In genomic region chr1:159923203-159924024, GRCh38 we compare ENCODE assay signal across 9 cellular contexts. TPM values are rescaled to one million over a fixed set of nuclear protein-coding genes. Genes with fewer than 3 reads are reported as not detected.
DNase-seq lines count a peak whose midpoint lies in the region; ATAC-seq and TF ChIP-seq lines count a peak whose summit lies in the region.
"Had no signal": no experiment of that assay in that cellular context is flagged by ENCODE, and none has a peak within 500 bp of the region (broad histone marks: within the 10 kb centered on the region; RNA-seq: fewer than 3 reads in every experiment).

No MANE protein-coding gene starts in this region.

- TF ChIP-seq CTCF in BE2C (IDR thresholded peaks at IDR 0.05; ENCODE audit: low read depth, low read length) (no peak), OCI-LY7 (conservative IDR thresholded peaks at IDR 0.05; ENCODE audit: low read length) (no peak), fibroblast of lung (conservative IDR thresholded peaks at IDR 0.05 in 1 of 2, IDR thresholded peaks at IDR 0.05 in 1 of 2; ENCODE audit: low read depth in 1 of 2, low read length in 2 of 2) (no peak)

- no peaks in the 10 kb centered on the region for H3K9me3 Mint-ChIP-seq in activated T-cell treated with anti-CD3 and anti-CD28 coated beads, Interleukin-2, amount 50 U/mL, for 4 hours

- intact Hi-C loops in OCI-LY7 (cut with micrococcal nuclease; ENCODE audit: unreplicated experiment): no loop called here

- H3K4me1 ChIP-seq in BE2C (peaks cover 16% of the 10 kb centered on the region), OCI-LY7 (ENCODE audit: insufficient read depth, low read length, poor library complexity, severe bottlenecking) (peaks cover 43% of the 10 kb centered on the region), fibroblast of lung (ENCODE audit: control insufficient read depth, extremely low read depth, insufficient read depth, low read length) (peaks cover 31% of the 10 kb centered on the region)

- H3K27ac ChIP-seq in OCI-LY7 (ENCODE audit: low read depth, low read length, poor library complexity, severe bottlenecking): peak overlapping the region; percentile 80
- H3K27ac ChIP-seq in fibroblast of lung (ENCODE audit: insufficient read depth, low read length): peak overlapping the region; percentile 100
- H3K27ac ChIP-seq in temporal lobe (ENCODE audit: low read depth, low read length): peak overlapping the region; percentile 53

- H3K27me3 ChIP-seq in BE2C (peaks cover 8% of the 10 kb centered on the region; the same call in 1 of the 2 replicates), fibroblast of lung (ENCODE audit: control insufficient read depth, insufficient read depth, low read length) (no peaks in the 10 kb centered on the region)

- BruUV-seq in OCI-LY7 (replicated peaks; lab: Mats Ljungman, UMichigan): no TSS peak

- peak; percentile 58 for DNase-seq in BE2C
- DNase-seq in OCI-LY7 (ENCODE audit: low spot score): peak; percentile 75
- peak; percentile 66 for DNase-seq in activated T-cell treated with anti-CD3 and anti-CD28 coated beads, Interleukin-2, amount 50 U/mL, for 4 hours
- DNase-seq in fibroblast of lung (ENCODE audit: low read depth in 2 of 2): peak; percentile 86 to 95
- DNase-seq in non-pigmented ciliary epithelial cell (ENCODE audit: low read depth): peak; percentile 67

- peak overlapping the region; percentile 99 for H3K9ac ChIP-seq in fibroblast of lung (ENCODE audit: insufficient read depth, low read length)

- H3K36me3 ChIP-seq in BE2C (peaks cover 6% of the 10 kb centered on the region), OCI-LY7 (ENCODE audit: insufficient read depth, low read length) (peaks cover 27% of the 10 kb centered on the region), fibroblast of lung (ENCODE audit: control insufficient read depth, insufficient read depth, low read length) (peaks cover 22% of the 10 kb centered on the region)

- peak overlapping the region; percentile 90 for H3K4me3 Mint-ChIP-seq in activated T-cell treated with anti-CD3 and anti-CD28 coated beads, Interleukin-2, amount 50 U/mL, for 4 hours

- peak overlapping the region; percentile 76 for H3K4me3 ChIP-seq in BE2C (ENCODE audit: low read depth, low read length)
- peak overlapping the region; percentile 94 for H3K4me3 ChIP-seq in OCI-LY7 (ENCODE audit: low read depth, low read length, poor library complexity, severe bottlenecking)
- peak overlapping the region; percentile 44 to 98 (median 85) for H3K4me3 ChIP-seq in fibroblast of lung (replicated peaks in 1 of 4; ENCODE audit: control extremely low read depth in 1 of 4, insufficient read depth in 1 of 4, low read depth in 3 of 4, low read length in 4 of 4)

- peak overlapping the region; percentile 90 for H3K4me2 ChIP-seq in OCI-LY7 (ENCODE audit: low read length)
- peak overlapping the region; percentile 96 for H3K4me2 ChIP-seq in fibroblast of lung (ENCODE audit: extremely low read depth, insufficient read depth, low read length)

- no peaks in the 10 kb centered on the region for H3K9me2 ChIP-seq in OCI-LY7 (ENCODE audit: insufficient read depth, low read length)

- H3K27me3 Mint-ChIP-seq in activated T-cell treated with anti-CD3 and anti-CD28 coated beads, Interleukin-2, amount 50 U/mL, for 4 hours (ENCODE audit: low read depth): no peaks in the 10 kb centered on the region

- peaks cover 70% of the 10 kb centered on the region for H3K4me1 Mint-ChIP-seq in activated T-cell treated with anti-CD3 and anti-CD28 coated beads, Interleukin-2, amount 50 U/mL, for 4 hours (ENCODE audit: low read depth)

- ATAC-seq in GM19328 (IDR thresholded peaks at IDR 0.05; ENCODE audit: unreplicated experiment) (peak; percentile 31), HG03460 (IDR thresholded peaks at IDR 0.05; ENCODE audit: unreplicated experiment) (peak; percentile 30)
- ATAC-seq in activated T-cell treated with anti-CD3 and anti-CD28 coated beads, Interleukin-2, amount 50 U/mL, for 4 hours: peak; percentile 21 to 32

- CTCF ChIA-PET in OCI-LY7 (lab: Charles Lee; ENCODE audit: unreplicated experiment): no interaction called here

- POLR2A ChIA-PET in OCI-LY7 (lab: Charles Lee): interaction anchor here (0.8 to 2.2 kb wide), 4 partner anchors 9 to 108 kb away, joined by 3 to 6 read pairs (median 3); partner anchors contain the start of gene PIGM

- peaks cover 32% of the 10 kb centered on the region for H3K36me3 Mint-ChIP-seq in activated T-cell treated with anti-CD3 and anti-CD28 coated beads, Interleukin-2, amount 50 U/mL, for 4 hours (ENCODE audit: insufficient read depth)

- no peaks in the 10 kb centered on the region for H4K20me1 ChIP-seq in OCI-LY7 (ENCODE audit: insufficient read depth, low read length)
- H4K20me1 ChIP-seq in fibroblast of lung (ENCODE audit: control insufficient read depth, extremely low read depth, insufficient read depth, low read length): no peaks in the 10 kb centered on the region

- H2AFZ ChIP-seq in OCI-LY7 (ENCODE audit: low read length) (no peak overlapping the region), fibroblast of lung (ENCODE audit: low read length) (no peak overlapping the region)

- H3K9me3 ChIP-seq in BE2C: no peaks in the 10 kb centered on the region
- H3K9me3 ChIP-seq in OCI-LY7 (ENCODE audit: low read length): no peaks in the 10 kb centered on the region
- H3K9me3 ChIP-seq in fibroblast of lung (ENCODE audit: control insufficient read depth, insufficient read depth, low read depth, low read length): no peaks in the 10 kb centered on the region

- peaks cover 47% of the 10 kb centered on the region; the same call in 1 of the 2 replicates for H3K79me2 ChIP-seq in OCI-LY7 (ENCODE audit: insufficient read depth, low read depth, low read length)
- H3K79me2 ChIP-seq in fibroblast of lung (ENCODE audit: control insufficient read depth, insufficient read depth, low read length): peaks cover 60% of the 10 kb centered on the region

RNA-seq across cellular contexts. Expression of gene TAGLN2, which starts 1.9 kb away (rescaled TPM):
- 685 TPM for polyA plus RNA-seq in BE2C (2012; ENCODE audit: insufficient read depth, insufficient read length, low read depth)
- total RNA-seq in OCI-LY7 (2014; rRNA removed; shearing (Covaris generic)): 193 and 260 TPM in 2 replicates
- 195 and 215 TPM in 2 replicates for total RNA-seq in OCI-LY7 (2022)
- 100 to 1,000 TPM; 338 to 362 (median 353) TPM for total RNA-seq in activated T-cell treated with anti-CD3 and anti-CD28 coated beads, Interleukin-2, amount 50 U/mL, for 4 hours
- total RNA-seq in fibroblast of lung: 220 and 300 TPM in 2 replicates
- 718 and 768 TPM in 2 replicates for polyA plus RNA-seq in fibroblast of lung
- 846 and 900 TPM in 2 replicates for polyA plus RNA-seq in fibroblast of lung (2012)
- polyA minus RNA-seq in fibroblast of lung (ENCODE audit: low replicate concordance): 726 and 765 TPM in 2 replicates
- total RNA-seq in temporal lobe: 25.1 TPM

RNA-seq across cellular contexts. Expression of gene IGSF9, which starts 22.0 kb away (rescaled TPM):
- 3.8 TPM for polyA plus RNA-seq in BE2C (2012; ENCODE audit: insufficient read depth, insufficient read length, low read depth)
- total RNA-seq in OCI-LY7 (2014; rRNA removed; shearing (Covaris generic)): not detected in 2 replicates
- total RNA-seq in OCI-LY7 (2022): not detected in 2 replicates
- under 1 TPM; 0.11 to 0.20 (median 0.16) TPM for total RNA-seq in activated T-cell treated with anti-CD3 and anti-CD28 coated beads, Interleukin-2, amount 50 U/mL, for 4 hours
- under 0.01 TPM in 2 replicates for total RNA-seq in fibroblast of lung
- not detected in 2 replicates for polyA plus RNA-seq in fibroblast of lung
- not detected in 2 replicates for polyA plus RNA-seq in fibroblast of lung (2012)
- not detected in 2 replicates for polyA minus RNA-seq in fibroblast of lung (ENCODE audit: low replicate concordance)
- total RNA-seq in temporal lobe: 7.6 TPM
- total RNA-seq: T-helper 1 cell treated with Interleukin-12 subunit alpha and Interleukin-12 subunit beta and Interleukin-4 antibody, amounts not matched to agents 30 ng/mL and 1 ng/mL, for 36 hours had no signal

RNA-seq across cellular contexts. Expression of gene CFAP45, which starts 23.4 kb away (rescaled TPM):
- 3.6 TPM for polyA plus RNA-seq in BE2C (2012; ENCODE audit: insufficient read depth, insufficient read length, low read depth)
- 0.57 TPM in 1 of 2 replicates, not detected in the other for total RNA-seq in OCI-LY7 (2014; rRNA removed; shearing (Covaris generic))
- total RNA-seq in OCI-LY7 (2022) (0.63 and 0.85 TPM in 2 replicates), fibroblast of lung (0.51 and 1.5 TPM in 2 replicates), temporal lobe (0.74 TPM)
- 1 to 10 TPM in 1 of 3 donors, under 1 TPM in 2; 0.82 to 1.2 (median 0.82) TPM for total RNA-seq in activated T-cell treated with anti-CD3 and anti-CD28 coated beads, Interleukin-2, amount 50 U/mL, for 4 hours
- 1.1 and 1.2 TPM in 2 replicates for polyA plus RNA-seq in fibroblast of lung
- 0.95 and 1.6 TPM in 2 replicates for polyA plus RNA-seq in fibroblast of lung (2012)
- polyA minus RNA-seq in fibroblast of lung (ENCODE audit: low replicate concordance): not detected in 2 replicates

RNA-seq across cellular contexts. Expression of gene SLAMF9, which starts 30.6 kb away (rescaled TPM):
- not detected for polyA plus RNA-seq in BE2C (2012; ENCODE audit: insufficient read depth, insufficient read length, low read depth)
- not detected in 2 replicates for total RNA-seq in OCI-LY7 (2014; rRNA removed; shearing (Covaris generic))
- not detected in 2 replicates for total RNA-seq in OCI-LY7 (2022)
- not detected for total RNA-seq in activated T-cell treated with anti-CD3 and anti-CD28 coated beads, Interleukin-2, amount 50 U/mL, for 4 hours
- total RNA-seq in fibroblast of lung: not detected in 2 replicates
- polyA plus RNA-seq in fibroblast of lung: not detected in 2 replicates
- not detected in 2 replicates for polyA plus RNA-seq in fibroblast of lung (2012)
- not detected in 2 replicates for polyA minus RNA-seq in fibroblast of lung (ENCODE audit: low replicate concordance)
- not detected for total RNA-seq in temporal lobe
- total RNA-seq: T-helper 1 cell treated with Interleukin-12 subunit alpha and Interleukin-12 subunit beta and Interleukin-4 antibody, amounts not matched to agents 30 ng/mL and 1 ng/mL, for 36 hours had no signal

Comparison
In these comparisons a context has a peak if more than half of its experiments do, and no peak if none do; other contexts are left out.
1. Peak in every context shown above with its lines: DNase-seq, ATAC-seq, H3K4me3 ChIP-seq and H3K27ac ChIP-seq.